Comparison of ENCODE assay signal across 9 cellular contexts in the genomic region with DNA sequence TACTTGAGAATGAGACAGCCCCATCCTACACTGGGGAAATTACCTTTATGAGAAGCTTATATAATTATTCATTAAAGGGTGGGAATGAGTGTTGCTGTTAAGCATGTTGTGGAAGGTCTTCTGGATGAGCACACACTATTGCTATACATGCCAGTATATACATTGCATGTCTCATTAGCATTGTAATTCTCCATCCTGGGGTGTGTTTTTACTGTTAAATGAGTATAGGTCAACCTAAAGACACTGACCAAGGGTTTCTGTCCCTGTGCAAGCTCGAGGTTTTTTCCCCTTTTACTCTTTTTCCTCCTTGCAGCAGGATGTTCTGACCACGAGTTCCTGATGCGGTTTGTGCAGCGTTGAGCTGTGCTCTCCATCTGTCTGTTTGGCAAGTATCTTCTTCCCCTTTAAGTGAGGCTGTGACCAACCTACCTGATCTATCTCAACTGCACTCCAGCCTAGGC. TPM values are rescaled to one million over a fixed set of nuclear protein-coding genes. Genes with fewer than 3 reads are reported as not detected.
DNase-seq lines count a peak whose midpoint lies in the region; ATAC-seq and TF ChIP-seq lines count a peak whose summit lies in the region.
"Had no signal": no experiment of that assay in that cellular context is flagged by ENCODE, and none has a peak within 500 bp of the region (broad histone marks: within the 10 kb centered on the region; RNA-seq: fewer than 3 reads in every experiment).

No MANE protein-coding gene starts in this region.

- no peak overlapping the region for H2BK120ac ChIP-seq in trophoblast cell (ENCODE audit: insufficient read depth, low read length, poor library complexity)

- no peak overlapping the region for H3K14ac ChIP-seq in trophoblast cell (ENCODE audit: low read length)

- no peak overlapping the region for H3K4me3 ChIP-seq in smooth muscle cell
- H3K4me3 ChIP-seq in trophoblast cell (ENCODE audit: low read depth, low read length): no peak overlapping the region

- H3K4me2 ChIP-seq in smooth muscle cell (no peak overlapping the region), trophoblast cell (ENCODE audit: low read length) (no peak overlapping the region)
- H3K4me2 ChIP-seq: KMS-11 had no signal

- H3F3A ChIP-seq in smooth muscle cell (ENCODE audit: low read depth): no peaks in the 10 kb centered on the region

- no peak overlapping the region for H2AK5ac ChIP-seq in trophoblast cell (ENCODE audit: low read length)

- H3K23ac ChIP-seq in trophoblast cell (ENCODE audit: low read length): no peak overlapping the region

- no peak overlapping the region for H3K27ac ChIP-seq in smooth muscle cell (ENCODE audit: low read depth)
- no peak overlapping the region for H3K27ac ChIP-seq in trophoblast cell (ENCODE audit: low read depth, low read length)
- H3K27ac ChIP-seq: KMS-11 had no signal

- H3K9me3 ChIP-seq in smooth muscle cell (replicated peaks; ENCODE audit: low read depth) (no peaks in the 10 kb centered on the region), trophoblast cell (ENCODE audit: insufficient read depth, low read depth, low read length) (no peaks in the 10 kb centered on the region)

- H3K9ac ChIP-seq in smooth muscle cell (ENCODE audit: low read depth) (no peak overlapping the region), trophoblast cell (ENCODE audit: low read length) (no peak overlapping the region)
- H3K9ac ChIP-seq: KMS-11 had no signal

- H3K36me3 ChIP-seq in smooth muscle cell (ENCODE audit: low read depth) (no peaks in the 10 kb centered on the region), trophoblast cell (ENCODE audit: control insufficient read depth in 1 of 2, insufficient read depth in 2 of 2, low read length in 2 of 2) (peaks cover 7 to 10% of the 10 kb centered on the region in 2 experiments)

- H3K9me3 Mint-ChIP-seq in activated T-cell treated with anti-CD3 and anti-CD28 coated beads, Interleukin-2, amount 50 U/mL, for 24 hours: no peaks in the 10 kb centered on the region
- no peaks in the 10 kb centered on the region for H3K9me3 Mint-ChIP-seq in T-helper 1 cell treated with Interleukin-12 subunit alpha and Interleukin-12 subunit beta and Interleukin-4 antibody, amounts not matched to agents 30 μg/mL and 1 μg/mL, for 36 hours
- H3K9me3 Mint-ChIP-seq in stimulated activated naive CD8-positive, alpha-beta T cell treated with anti-CD3 and anti-CD28 coated beads, Interleukin-15, amount 100 ng/mL, for 72 hours: no peaks in the 10 kb centered on the region

- H3K4me1 Mint-ChIP-seq in activated T-cell treated with anti-CD3 and anti-CD28 coated beads, Interleukin-2, amount 50 U/mL, for 24 hours (ENCODE audit: low read depth): peaks cover 25% of the 10 kb centered on the region
- peaks cover 26% of the 10 kb centered on the region for H3K4me1 Mint-ChIP-seq in T-helper 1 cell treated with Interleukin-12 subunit alpha and Interleukin-12 subunit beta and Interleukin-4 antibody, amounts not matched to agents 30 μg/mL and 1 μg/mL, for 36 hours (ENCODE audit: low read depth)
- peaks cover 22% of the 10 kb centered on the region for H3K4me1 Mint-ChIP-seq in stimulated activated naive CD8-positive, alpha-beta T cell treated with anti-CD3 and anti-CD28 coated beads, Interleukin-15, amount 100 ng/mL, for 72 hours

- no peak overlapping the region for H2BK12ac ChIP-seq in trophoblast cell (ENCODE audit: low read length)

- peak; percentile 55 for ATAC-seq in HG03060 (IDR thresholded peaks at IDR 0.05; ENCODE audit: low read depth, unreplicated experiment)
- ATAC-seq in stimulated activated naive CD8-positive, alpha-beta T cell treated with anti-CD3 and anti-CD28 coated beads, Interleukin-15, amount 100 ng/mL, for 72 hours: peak; percentile 100

- no peak overlapping the region for H2BK5ac ChIP-seq in trophoblast cell (ENCODE audit: low read depth, low read length, poor library complexity)

- H3K27ac Mint-ChIP-seq in activated T-cell treated with anti-CD3 and anti-CD28 coated beads, Interleukin-2, amount 50 U/mL, for 24 hours: peak overlapping the region; percentile 57
- H3K27ac Mint-ChIP-seq in T-helper 1 cell treated with Interleukin-12 subunit alpha and Interleukin-12 subunit beta and Interleukin-4 antibody, amounts not matched to agents 30 μg/mL and 1 μg/mL, for 36 hours: peak overlapping the region; percentile 62
- H3K27ac Mint-ChIP-seq in stimulated activated naive CD8-positive, alpha-beta T cell treated with anti-CD3 and anti-CD28 coated beads, Interleukin-15, amount 100 ng/mL, for 72 hours: peak overlapping the region in 1 of 2 donors; percentile 35

- no peak for TF ChIP-seq CTCF in smooth muscle cell (IDR thresholded peaks at IDR 0.05; ENCODE audit: borderline replicate concordance, insufficient read depth, poor library complexity, severe bottlenecking)

- no peaks in the 10 kb centered on the region for H3K27me3 ChIP-seq in smooth muscle cell (ENCODE audit: low read depth)
- no peaks in the 10 kb centered on the region for H3K27me3 ChIP-seq in trophoblast cell (ENCODE audit: insufficient read depth, low read length)

- no peak overlapping the region for H4K12ac ChIP-seq in trophoblast cell (ENCODE audit: low read depth, low read length)

- H4K8ac ChIP-seq in trophoblast cell (ENCODE audit: low read depth, low read length): no peak overlapping the region

- no peaks in the 10 kb centered on the region for H3K27me3 Mint-ChIP-seq in activated T-cell treated with anti-CD3 and anti-CD28 coated beads, Interleukin-2, amount 50 U/mL, for 24 hours
- no peaks in the 10 kb centered on the region for H3K27me3 Mint-ChIP-seq in T-helper 1 cell treated with Interleukin-12 subunit alpha and Interleukin-12 subunit beta and Interleukin-4 antibody, amounts not matched to agents 30 μg/mL and 1 μg/mL, for 36 hours (ENCODE audit: low read depth)
- H3K27me3 Mint-ChIP-seq in stimulated activated naive CD8-positive, alpha-beta T cell treated with anti-CD3 and anti-CD28 coated beads, Interleukin-15, amount 100 ng/mL, for 72 hours: no peaks in the 10 kb centered on the region

- no peak overlapping the region for H2AFZ ChIP-seq in smooth muscle cell (ENCODE audit: low read depth)
- H2AFZ ChIP-seq in trophoblast cell (ENCODE audit: insufficient read depth, low read length, poor library complexity): no peak overlapping the region

- H4K20me1 ChIP-seq in smooth muscle cell (ENCODE audit: low read depth): no peaks in the 10 kb centered on the region

- WGBS in smooth muscle cell (ENCODE audit: low lambda C conversion rate): 85% methylated on average over 4 of the region's 4 CpGs
- WGBS in trophoblast cell (ENCODE audit: extremely low coverage, insufficient coverage, insufficient read length): no CpG with 5 or more reads among the region's 4 CpGs

- peak overlapping the region; percentile 1 for H3K4me3 Mint-ChIP-seq in activated T-cell treated with anti-CD3 and anti-CD28 coated beads, Interleukin-2, amount 50 U/mL, for 24 hours
- H3K4me3 Mint-ChIP-seq in T-helper 1 cell treated with Interleukin-12 subunit alpha and Interleukin-12 subunit beta and Interleukin-4 antibody, amounts not matched to agents 30 μg/mL and 1 μg/mL, for 36 hours: peak overlapping the region; percentile 65
- peak overlapping the region; percentile 40 to 66 for H3K4me3 Mint-ChIP-seq in stimulated activated naive CD8-positive, alpha-beta T cell treated with anti-CD3 and anti-CD28 coated beads, Interleukin-15, amount 100 ng/mL, for 72 hours

- H3K4me1 ChIP-seq in smooth muscle cell (ENCODE audit: low read depth) (no peaks in the 10 kb centered on the region), trophoblast cell (ENCODE audit: control insufficient read depth in 1 of 2, insufficient read depth in 2 of 2, low read length in 2 of 2) (no peaks in the 10 kb centered on the region)

- no peaks in the 10 kb centered on the region for H3K79me1 ChIP-seq in trophoblast cell (ENCODE audit: low read length)

- H3K4ac ChIP-seq in trophoblast cell (ENCODE audit: low read depth, low read length): no peak overlapping the region

- no peak overlapping the region for H3K18ac ChIP-seq in trophoblast cell (ENCODE audit: low read length)

- H3K79me2 ChIP-seq in smooth muscle cell (ENCODE audit: low read depth) (no peaks in the 10 kb centered on the region), trophoblast cell (ENCODE audit: control insufficient read depth, insufficient read depth, low read length, poor library complexity) (no peaks in the 10 kb centered on the region)

- H3K36me3 Mint-ChIP-seq in activated T-cell treated with anti-CD3 and anti-CD28 coated beads, Interleukin-2, amount 50 U/mL, for 24 hours (ENCODE audit: low read depth): peaks cover 14% of the 10 kb centered on the region
- peaks cover 20% of the 10 kb centered on the region for H3K36me3 Mint-ChIP-seq in T-helper 1 cell treated with Interleukin-12 subunit alpha and Interleukin-12 subunit beta and Interleukin-4 antibody, amounts not matched to agents 30 μg/mL and 1 μg/mL, for 36 hours (ENCODE audit: low read depth)

- DNase-seq in activated T-cell treated with anti-CD3 and anti-CD28 coated beads, Interleukin-2, amount 50 U/mL, for 24 hours: no peak
- no peak for DNase-seq in activated T-cell treated with anti-CD3 and anti-CD28 coated beads, Interleukin-2, amount 50 U/mL, for 1 hour
- peak in 1 of 2 donors; percentile 42 for DNase-seq in stimulated activated naive CD8-positive, alpha-beta T cell treated with anti-CD3 and anti-CD28 coated beads, Interleukin-15, amount 100 ng/mL, for 72 hours
- no peak for DNase-seq in smooth muscle cell (lab: John Stamatoyannopoulos, UW; ENCODE audit: unreplicated experiment)
- DNase-seq in trophoblast cell: no peak
- no peak for DNase-seq in DMS53 (lab: John Stamatoyannopoulos, UW)

- no peak overlapping the region for H4K91ac ChIP-seq in trophoblast cell (ENCODE audit: low read depth, low read length)

RNA-seq across cellular contexts. Expression of a gene that starts 7.2 kb away (rescaled TPM):
- 17.4 and 20.3 TPM in 2 replicates for total RNA-seq in smooth muscle cell
- polyA plus RNA-seq in smooth muscle cell: 37.8 and 38.3 TPM in 2 replicates
- 9.5 and 9.7 TPM in 2 replicates for polyA plus RNA-seq in trophoblast cell (2013)

RNA-seq across cellular contexts. Expression of a gene that starts 15.9 kb away (rescaled TPM):
- total RNA-seq in smooth muscle cell: 24.1 and 27.0 TPM in 2 replicates
- 15.4 and 17.3 TPM in 2 replicates for polyA plus RNA-seq in smooth muscle cell
- polyA plus RNA-seq in trophoblast cell (2013): 28.5 and 32.1 TPM in 2 replicates

RNA-seq across cellular contexts. Expression of a gene that starts 40.4 kb away (rescaled TPM):
- total RNA-seq in smooth muscle cell: 0.04 and 0.58 TPM in 2 replicates
- 0.46 and 0.90 TPM in 2 replicates for polyA plus RNA-seq in smooth muscle cell
- polyA plus RNA-seq in trophoblast cell (2013): 0.34 and 0.35 TPM in 2 replicates

RNA-seq across cellular contexts. Expression of a gene that starts 42.3 kb away (rescaled TPM):
- total RNA-seq in smooth muscle cell: 7.9 and 8.4 TPM in 2 replicates
- polyA plus RNA-seq in smooth muscle cell: 11.1 and 13.4 TPM in 2 replicates
- polyA plus RNA-seq in trophoblast cell (2013): 10.8 and 11.1 TPM in 2 replicates

RNA-seq across cellular contexts. Expression of a gene that starts 47.6 kb away (rescaled TPM):
- total RNA-seq in smooth muscle cell: not detected in 2 replicates
- polyA plus RNA-seq in smooth muscle cell: 0.48 TPM in 1 of 2 replicates, not detected in the other
- not detected in 2 replicates for polyA plus RNA-seq in trophoblast cell (2013)

Comparison
In these comparisons a context has a peak if more than half of its experiments do, and no peak if none do; other contexts are left out.
1. H3K4me3 Mint-ChIP-seq: peak in every context shown above with its lines; median percentile 65 in T-helper 1 cell treated with Interleukin-12 subunit alpha and Interleukin-12 subunit beta and Interleukin-4 antibody, amounts not matched to agents 30 μg/mL and 1 μg/mL, for 36 hours; 53 in stimulated activated naive CD8-positive, alpha-beta T cell treated with anti-CD3 and anti-CD28 coated beads, Interleukin-15, amount 100 ng/mL, for 72 hours; 1 in activated T-cell treated with anti-CD3 and anti-CD28 coated beads, Interleukin-2, amount 50 U/mL, for 24 hours.